Comparison of ENCODE assay signal across 1 cellular context in genomic region chr3:101827211-101828174, GRCh38.
TF ChIP-seq lines count a peak whose summit lies in the region.

No MANE protein-coding gene starts in this region.

TF ChIP-seq in HepG2, 621 proteins besides CTCF, POLR2A, EP300 and RAD21 (continued from another document and continues in another):
- TF ChIP-seq THRA (CRISPR knock-in tag; IDR thresholded peaks at IDR 0.05; ENCODE audit: borderline replicate concordance): no peak
- no peak for TF ChIP-seq KDM6A (CRISPR knock-in tag; IDR thresholded peaks at IDR 0.05; ENCODE audit: low read depth)
- TF ChIP-seq ZNF33A (CRISPR knock-in tag; IDR thresholded peaks at IDR 0.05; ENCODE audit: borderline replicate concordance): no peak
- no peak for TF ChIP-seq ATF1 (CRISPR knock-in tag; IDR thresholded peaks at IDR 0.05)
- TF ChIP-seq ISX (CRISPR knock-in tag; conservative IDR thresholded peaks at IDR 0.05): no peak
- TF ChIP-seq ZNF260 (CRISPR knock-in tag; IDR thresholded peaks at IDR 0.05; ENCODE audit: borderline replicate concordance, low read depth): no peak
- peak; percentile 20; the same call in 1 of the 2 replicates for TF ChIP-seq ZNF558 (CRISPR knock-in tag; IDR thresholded peaks at IDR 0.05; ENCODE audit: borderline replicate concordance)
- TF ChIP-seq MAFK (conservative IDR thresholded peaks at IDR 0.05 in 1 of 2, IDR thresholded peaks at IDR 0.05 in 1 of 2; ENCODE audit: low read length in 2 of 2): no peak
- no peak for TF ChIP-seq SNAPC4 (CRISPR knock-in tag; IDR thresholded peaks at IDR 0.05)
- no peak for TF ChIP-seq RBFOX2 (IDR thresholded peaks at IDR 0.05; ENCODE audit: low read depth, low read length)
- TF ChIP-seq ZSCAN21 (CRISPR knock-in tag; IDR thresholded peaks at IDR 0.05; ENCODE audit: borderline replicate concordance): no peak
- TF ChIP-seq DNMT3B (CRISPR knock-in tag; conservative IDR thresholded peaks at IDR 0.05): no peak
- TF ChIP-seq ZNF10 (CRISPR knock-in tag; IDR thresholded peaks at IDR 0.05; ENCODE audit: borderline replicate concordance, low read depth): no peak
- no peak for TF ChIP-seq SATB2 (CRISPR knock-in tag; IDR thresholded peaks at IDR 0.05)
- TF ChIP-seq TBL1XR1 (IDR thresholded peaks at IDR 0.05; ENCODE audit: borderline replicate concordance, low read length, partially characterized antibody): no peak
- peak; percentile 42; the same call in 1 of the 3 replicates for TF ChIP-seq MXI1 (IDR thresholded peaks at IDR 0.05; ENCODE audit: borderline replicate concordance, low read depth, low read length)
- TF ChIP-seq RERE (CRISPR knock-in tag; IDR thresholded peaks at IDR 0.05; ENCODE audit: low read depth): no peak
- TF ChIP-seq SMARCC2 (IDR thresholded peaks at IDR 0.05): no peak
- no peak for TF ChIP-seq DZIP1 (CRISPR knock-in tag; IDR thresholded peaks at IDR 0.05)
- no peak for TF ChIP-seq GTF2F1 (IDR thresholded peaks at IDR 0.05; ENCODE audit: low read length)
- TF ChIP-seq HMG20A (CRISPR knock-in tag; IDR thresholded peaks at IDR 0.05; ENCODE audit: borderline replicate concordance): no peak
- no peak for TF ChIP-seq SMC3 (IDR thresholded peaks at IDR 0.05; ENCODE audit: low read length)
- TF ChIP-seq ZNF276 (CRISPR knock-in tag; IDR thresholded peaks at IDR 0.05; ENCODE audit: low read depth): 0 out of 2 replicates have a peak, but pooled peaks have one; percentile 72
- no peak for TF ChIP-seq SP1 (IDR thresholded peaks at IDR 0.05)
- no peak for TF ChIP-seq SP1 (CRISPR knock-in tag; IDR thresholded peaks at IDR 0.05)
- TF ChIP-seq TAF15 (IDR thresholded peaks at IDR 0.05; ENCODE audit: low read depth, low read length, poor library complexity, severe bottlenecking): no peak
- no peak for TF ChIP-seq ZZZ3 (CRISPR knock-in tag; IDR thresholded peaks at IDR 0.05; ENCODE audit: borderline replicate concordance)
- no peak for TF ChIP-seq ZNF235 (CRISPR knock-in tag; IDR thresholded peaks at IDR 0.05; ENCODE audit: borderline replicate concordance)
- TF ChIP-seq ZNF816 (CRISPR knock-in tag; IDR thresholded peaks at IDR 0.05; ENCODE audit: borderline replicate concordance): no peak
- peak; percentile 32; the same call in 1 of the 2 replicates for TF ChIP-seq POLR2AphosphoS5 (IDR thresholded peaks at IDR 0.05; ENCODE audit: low read depth, low read length)
- TF ChIP-seq MAF1 (CRISPR knock-in tag; IDR thresholded peaks at IDR 0.05; ENCODE audit: borderline replicate concordance): no peak
- no peak for TF ChIP-seq ZUFSP (CRISPR knock-in tag; IDR thresholded peaks at IDR 0.05; ENCODE audit: borderline replicate concordance)
- TF ChIP-seq ZNF230 (CRISPR knock-in tag; IDR thresholded peaks at IDR 0.05): 0 out of 2 replicates have a peak, but pooled peaks have one; percentile 57
- TF ChIP-seq KLF15 (CRISPR knock-in tag; IDR thresholded peaks at IDR 0.05; ENCODE audit: borderline replicate concordance): no peak
- no peak for TF ChIP-seq TERF1 (CRISPR knock-in tag; IDR thresholded peaks at IDR 0.05)
- TF ChIP-seq ZNF350 (CRISPR knock-in tag; IDR thresholded peaks at IDR 0.05; ENCODE audit: borderline replicate concordance, low read depth): peak; percentile 59; the same call in 1 of the 2 replicates
- TF ChIP-seq PAF1 (CRISPR knock-in tag; IDR thresholded peaks at IDR 0.05): no peak
- no peak for TF ChIP-seq MYNN (CRISPR knock-in tag; IDR thresholded peaks at IDR 0.05; ENCODE audit: low read depth)
- TF ChIP-seq ATF6 (CRISPR knock-in tag; conservative IDR thresholded peaks at IDR 0.05): no peak
